In the genomic region with DNA sequence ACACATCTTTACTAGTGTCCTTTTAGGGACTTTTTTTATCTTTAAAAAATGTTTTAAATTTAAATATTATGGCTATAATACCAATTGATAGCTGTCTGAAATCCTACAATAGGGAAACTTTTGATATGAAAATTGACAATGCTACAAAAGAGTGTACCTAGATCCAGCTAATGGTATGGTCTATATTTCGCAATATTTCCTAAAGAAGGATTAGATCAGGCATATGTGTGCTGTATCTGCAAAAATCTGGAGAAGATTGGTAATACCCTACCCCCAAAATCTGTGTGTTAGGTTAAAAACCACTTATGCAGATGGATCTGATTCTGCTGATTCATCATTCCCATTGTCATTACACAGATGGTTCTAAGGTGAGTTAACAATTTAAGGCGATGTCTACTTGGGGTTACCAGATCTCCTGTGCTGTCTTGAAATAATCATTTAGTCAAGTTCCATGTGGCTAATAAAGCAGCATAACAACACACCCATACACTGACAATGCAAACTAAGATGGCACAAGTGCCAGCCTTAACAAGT, we compare ENCODE assay signal across 24 cellular contexts.
"Had no signal": no experiment of that assay in that cellular context is flagged by ENCODE, and none has a peak within 500 bp of the region (broad histone marks: within the 10 kb centered on the region; RNA-seq: fewer than 3 reads in every experiment).

No MANE protein-coding gene starts in this region.

- H3K27ac ChIP-seq: esophagus squamous epithelium, lower lobe of right lung, prostate gland, right atrium auricular region, sigmoid colon, stomach, thyroid gland had no signal

- H3K9me3 ChIP-seq: esophagus squamous epithelium, prostate gland, sigmoid colon, thyroid gland had no signal

- H3K4me1 ChIP-seq: esophagus squamous epithelium, lower lobe of right lung, prostate gland, thyroid gland had no signal

- ATAC-seq: effector memory CD8-positive, alpha-beta T cell; left ventricle myocardium superior; lower lobe of right lung; naive thymus-derived CD8-positive, alpha-beta T cell; stimulated activated effector memory CD8-positive, alpha-beta T cell treated with anti-CD3 and anti-CD28 coated beads, Interleukin-12 subunit alpha, Interleukin-12 subunit beta, amount 100 ng/mL, for 72 hours had no signal

- DNase-seq: effector memory CD8-positive, alpha-beta T cell; erythroblast; esophagus squamous epithelium; foreskin melanocyte; hypothalamus; immature natural killer cell; islet precursor cell; kidney glomerular epithelial cell; left ventricle myocardium superior; lower lobe of right lung; naive thymus-derived CD8-positive, alpha-beta T cell; nephron progenitor cell; nucleus accumbens; sigmoid colon; stimulated activated CD4-positive, alpha-beta T cell treated with anti-CD3 and anti-CD28 coated beads, Interleukin-2, amount 100 ng/mL, for 24 hours; stimulated activated CD4-positive, alpha-beta T cell treated with anti-CD3 and anti-CD28 coated beads, Interleukin-4, amount 100 ng/mL, for 24 hours; stimulated activated naive CD4-positive, alpha-beta T cell treated with Interleukin-2 at 50 U/mL for 16 hours; stomach; thyroid gland; trophoblast cell had no signal

- H3K27me3 ChIP-seq: esophagus squamous epithelium, right atrium auricular region, sigmoid colon, stomach, thyroid gland had no signal

- FAIRE-seq: endometrium had no signal

- H3K36me3 ChIP-seq: esophagus squamous epithelium, lower lobe of right lung, prostate gland, right atrium auricular region, sigmoid colon, stomach, thyroid gland had no signal

- H3K4me3 ChIP-seq: esophagus squamous epithelium, lower lobe of right lung, prostate gland, right atrium auricular region, sigmoid colon, stomach, thyroid gland had no signal
